22 cellular contexts compared by ENCODE assay signal in the genomic region with DNA sequence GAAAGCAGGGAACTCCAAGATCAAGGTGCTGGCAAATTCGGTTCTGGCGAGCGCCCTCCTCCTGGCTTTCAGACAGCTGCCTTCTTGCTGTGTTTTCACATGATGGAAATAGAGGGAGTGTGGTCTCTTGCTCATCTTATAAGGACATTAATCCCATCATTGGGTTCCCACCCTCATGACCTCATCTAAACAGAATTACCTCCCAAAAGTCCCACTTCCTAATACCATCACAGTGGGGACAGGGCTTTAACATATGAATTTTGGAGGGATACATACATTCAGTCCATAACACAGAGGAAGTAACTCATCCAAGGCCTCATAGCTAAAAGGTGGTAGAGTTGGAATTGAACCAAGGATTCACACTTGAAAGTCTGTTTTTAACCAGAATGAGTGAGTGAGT.
"Had no signal": no experiment of that assay in that cellular context is flagged by ENCODE, and none has a peak within 500 bp of the region (broad histone marks: within the 10 kb centered on the region; RNA-seq: fewer than 3 reads in every experiment).

No MANE protein-coding gene starts in this region.

- DNase-seq: activated B cell treated with CpG ODN at 0.5 μM for 24 hours; activated CD4-positive, alpha-beta T cell treated with anti-CD3 and anti-CD28 coated beads for 36 hours; activated CD8-positive, alpha-beta memory T cell treated with anti-CD3 and anti-CD28 coated beads, Interleukin-2, amount 10 ng/mL, durations not matched to agents 7 days and 5 days; activated CD8-positive, alpha-beta T cell treated with anti-CD3 and anti-CD28 coated beads, Interleukin-2, amount 10 ng/mL, durations not matched to agents 7 days and 5 days; activated naive CD4-positive, alpha-beta T cell; activated T-cell treated with anti-CD3 and anti-CD28 coated beads for 4 hours; activated T-cell treated with anti-CD3 and anti-CD28 coated beads, Interleukin-2, amount 50 U/mL, for 72 hours; dermis blood vessel endothelial cell; effector CD4-positive, alpha-beta T cell; esophagus squamous epithelium; head of caudate nucleus; hippocampal formation; spleen; stimulated activated CD4-positive, alpha-beta T cell treated with anti-CD3 and anti-CD28 coated beads, Interleukin-2, amount 100 ng/mL, for 48 hours; stimulated activated naive CD4-positive, alpha-beta T cell treated with Interleukin-2 at 50 U/mL for 16 hours; T-helper 2 cell; testis; transverse colon had no signal

- ATAC-seq: activated CD4-positive, alpha-beta T cell treated with anti-CD3 and anti-CD28 coated beads for 36 hours; activated CD8-positive, alpha-beta memory T cell treated with anti-CD3 and anti-CD28 coated beads, Interleukin-2, amount 10 ng/mL, durations not matched to agents 7 days and 5 days; activated CD8-positive, alpha-beta T cell treated with anti-CD3 and anti-CD28 coated beads, Interleukin-2, amount 10 ng/mL, durations not matched to agents 7 days and 5 days; activated naive CD4-positive, alpha-beta T cell treated with anti-CD3 and anti-CD28 coated beads, Interleukin-2, amount 50 U/mL, for 72 hours; activated T-cell treated with anti-CD3 and anti-CD28 coated beads, Interleukin-2, amount 50 U/mL, for 72 hours; natural killer cell treated with Interleukin-12 subunit alpha and Interleukin-12 subunit beta and Interleukin-15 and Interleukin-18, amount 100 ng/mL, for 72 hours had no signal

- H3K36me3 ChIP-seq: transverse colon had no signal

- H3K9me3 ChIP-seq: right atrium auricular region, testis had no signal

- H3K4me3 ChIP-seq: esophagus squamous epithelium, right atrium auricular region, spleen, testis, transverse colon had no signal

- H3K27ac ChIP-seq: epithelial cell of prostate, esophagus squamous epithelium, right atrium auricular region, spleen, testis had no signal

- H3K27me3 ChIP-seq: esophagus squamous epithelium, right atrium auricular region, spleen, testis, transverse colon had no signal

- H3K4me1 ChIP-seq: testis had no signal
